Comparison of ENCODE assay signal across 23 cellular contexts in genomic region chr12:94260717-94261116, GRCh38.
DNase-seq lines count a peak whose midpoint lies in the region; ATAC-seq, FAIRE-seq and TF ChIP-seq lines count a peak whose summit lies in the region.
"Had no signal": no experiment of that assay in that cellular context is flagged by ENCODE, and none has a peak within 500 bp of the region (broad histone marks: within the 10 kb centered on the region; RNA-seq: fewer than 3 reads in every experiment).

No MANE protein-coding gene starts in this region.

- H3K36me3 Mint-ChIP-seq in brain (peaks cover 68% of the 10 kb centered on the region), type B pancreatic cell (no peaks in the 10 kb centered on the region)

- H3K27me3 ChIP-seq in iPS-15b (ENCODE audit: control insufficient read depth, insufficient read depth, low read length) (peaks cover 3% of the 10 kb centered on the region), gastrocnemius medialis (no peaks in the 10 kb centered on the region), BE2C (no peaks in the 10 kb centered on the region)
- H3K27me3 ChIP-seq: upper lobe of left lung had no signal

- H3K4me1 Mint-ChIP-seq in brain (peaks cover 51% of the 10 kb centered on the region), type B pancreatic cell (ENCODE audit: unreplicated experiment) (peaks cover 33% of the 10 kb centered on the region)

- ATAC-seq in gastrocnemius medialis: peak; percentile 79 to 86
- ATAC-seq: stimulated activated naive B cell treated with anti-CD40 and anti-IgM and Interleukin-4, amounts not matched to agents 10 μg/mL and 1 μg/mL and 100 μg/mL, for 72 hours; T-cell had no signal

- H3K4me1 ChIP-seq in iPS-15b (ENCODE audit: control insufficient read depth, insufficient read depth, low read length): peaks cover 38% of the 10 kb centered on the region
- peaks cover 30 to 42% of the 10 kb centered on the region in 2 donors for H3K4me1 ChIP-seq in gastrocnemius medialis
- H3K4me1 ChIP-seq in BE2C: peaks cover 27% of the 10 kb centered on the region
- H3K4me1 ChIP-seq: prostate gland had no signal

- DNase-seq in GM12892 (ENCODE audit: insufficient read length) (no peak), gastrocnemius medialis (peak in 1 of 2 donors; percentile 33), type B pancreatic cell (ENCODE audit: extremely low spot score, unreplicated experiment) (no peak), BE2C (no peak), T-helper 9 cell (no peak), SKM-1 (lab: John Stamatoyannopoulos, UW; ENCODE audit: unreplicated experiment) (no peak)
- DNase-seq: activated CD4-positive, alpha-beta memory T cell treated with anti-CD3 and anti-CD28 coated beads for 36 hours; activated naive CD4-positive, alpha-beta T cell treated with anti-CD3 and anti-CD28 coated beads, Interleukin-2, amount 10 ng/mL, durations not matched to agents 7 days and 5 days; activated T-cell treated with anti-CD3 and anti-CD28 coated beads, Interleukin-2, amount 50 U/mL, for 24 hours; HCEC 1CT; NCI-H1048; NCI-H2029 treated with DMSO at 0.1 percent for 48 hours; NCI-H510A treated with DMSO at 0.1 percent for 48 hours; stimulated activated naive B cell treated with anti-CD40 and anti-IgM and Interleukin-4, amounts not matched to agents 10 μg/mL and 1 μg/mL and 100 μg/mL, for 72 hours; T-cell; upper lobe of left lung had no signal

- no peak for TF ChIP-seq CTCF in brain (conservative IDR thresholded peaks at IDR 0.05)
- no peak for TF ChIP-seq CTCF in gastrocnemius medialis (IDR thresholded peaks at IDR 0.05 in 4 of 5, conservative IDR thresholded peaks at IDR 0.05 in 1 of 5)
- TF ChIP-seq CTCF in type B pancreatic cell (conservative IDR thresholded peaks at IDR 0.05): no peak
- TF ChIP-seq CTCF in BE2C (IDR thresholded peaks at IDR 0.05; ENCODE audit: low read depth, low read length): no peak

- H3K4me3 ChIP-seq in iPS-15b (ENCODE audit: low read depth, low read length) (no peak overlapping the region), gastrocnemius medialis (no peak overlapping the region), BE2C (ENCODE audit: low read depth, low read length) (no peak overlapping the region)
- H3K4me3 ChIP-seq: coronary artery, prostate gland, upper lobe of left lung had no signal

- in situ Hi-C loops in gastrocnemius medialis (cut with MboI; ENCODE audit: low sequenced_read_pairs in 4 of 4): no loop called here

- peak overlapping the region; percentile 79 to 88 (median 80) for H3K27ac ChIP-seq in gastrocnemius medialis
- H3K27ac ChIP-seq: prostate gland, VCaP had no signal

- H3K9ac ChIP-seq in iPS-15b (ENCODE audit: low read depth, low read length): peak overlapping the region; percentile 32

- H3K9me3 ChIP-seq in iPS-15b (ENCODE audit: control insufficient read depth, insufficient read depth, low read length) (no peaks in the 10 kb centered on the region), gastrocnemius medialis (no peaks in the 10 kb centered on the region), BE2C (no peaks in the 10 kb centered on the region)
- H3K9me3 ChIP-seq: prostate gland, upper lobe of left lung had no signal

- FAIRE-seq in GM12892 (lab: Jason Lieb, UNC): peak; percentile 42
- FAIRE-seq: astrocyte, endothelial cell of umbilical vein had no signal

- H3K36me3 ChIP-seq in iPS-15b (ENCODE audit: control insufficient read depth, insufficient read depth, low read length) (no peaks in the 10 kb centered on the region), gastrocnemius medialis (no peaks in the 10 kb centered on the region), BE2C (no peaks in the 10 kb centered on the region)
- H3K36me3 ChIP-seq: prostate gland had no signal

- peak overlapping the region in 1 of 5 experiments; percentile 30 for H3K4me3 Mint-ChIP-seq in brain
- no peak overlapping the region for H3K4me3 Mint-ChIP-seq in type B pancreatic cell
- H3K4me3 Mint-ChIP-seq: activated CD4-positive, alpha-beta memory T cell treated with anti-CD3 and anti-CD28 coated beads for 36 hours; activated naive CD4-positive, alpha-beta T cell treated with anti-CD3 and anti-CD28 coated beads, Interleukin-2, amount 10 ng/mL, durations not matched to agents 7 days and 5 days; activated T-cell treated with anti-CD3 and anti-CD28 coated beads, Interleukin-2, amount 50 U/mL, for 24 hours; stimulated activated naive B cell treated with anti-CD40 and anti-IgM and Interleukin-4, amounts not matched to agents 10 μg/mL and 1 μg/mL and 100 μg/mL, for 72 hours had no signal

- H3K9me3 Mint-ChIP-seq in brain: no peaks in the 10 kb centered on the region
- H3K9me3 Mint-ChIP-seq in type B pancreatic cell: no peaks in the 10 kb centered on the region
- H3K9me3 Mint-ChIP-seq: activated CD4-positive, alpha-beta memory T cell treated with anti-CD3 and anti-CD28 coated beads for 36 hours; activated naive CD4-positive, alpha-beta T cell treated with anti-CD3 and anti-CD28 coated beads, Interleukin-2, amount 10 ng/mL, durations not matched to agents 7 days and 5 days; activated T-cell treated with anti-CD3 and anti-CD28 coated beads, Interleukin-2, amount 50 U/mL, for 24 hours; T-cell had no signal

- peak overlapping the region in 3 of 5 experiments; percentile 91 to 94 (median 93) for H3K27ac Mint-ChIP-seq in brain
- H3K27ac Mint-ChIP-seq in type B pancreatic cell: no peak overlapping the region
- H3K27ac Mint-ChIP-seq: activated CD4-positive, alpha-beta memory T cell treated with anti-CD3 and anti-CD28 coated beads for 36 hours; activated naive CD4-positive, alpha-beta T cell treated with anti-CD3 and anti-CD28 coated beads, Interleukin-2, amount 10 ng/mL, durations not matched to agents 7 days and 5 days; activated T-cell treated with anti-CD3 and anti-CD28 coated beads, Interleukin-2, amount 50 U/mL, for 24 hours had no signal

- H3K27me3 Mint-ChIP-seq in brain (peaks cover 4% of the 10 kb centered on the region), type B pancreatic cell (peaks cover 4% of the 10 kb centered on the region)
- H3K27me3 Mint-ChIP-seq: activated CD4-positive, alpha-beta memory T cell treated with anti-CD3 and anti-CD28 coated beads for 36 hours; activated naive CD4-positive, alpha-beta T cell treated with anti-CD3 and anti-CD28 coated beads, Interleukin-2, amount 10 ng/mL, durations not matched to agents 7 days and 5 days; activated T-cell treated with anti-CD3 and anti-CD28 coated beads, Interleukin-2, amount 50 U/mL, for 24 hours; stimulated activated naive B cell treated with anti-CD40 and anti-IgM and Interleukin-4, amounts not matched to agents 10 μg/mL and 1 μg/mL and 100 μg/mL, for 72 hours; T-cell had no signal

- TF ChIP-seq POLR2A in GM12892 (IDR thresholded peaks at IDR 0.05; ENCODE audit: low read depth, low read length) (no peak), gastrocnemius medialis (IDR thresholded peaks at IDR 0.05) (no peak)

- intact Hi-C loops in gastrocnemius medialis (cut with DNase I; ENCODE audit: low total_unique reads): loop anchor here (5.0 kb wide), 1 partner anchor 197 kb away; the partner anchor contains the start of gene CEP83
